In genomic region chr2:85755122-85756027, GRCh38 we compare ENCODE assay signal across 8 cellular contexts. TPM values are rescaled to one million over a fixed set of nuclear protein-coding genes. Genes with fewer than 3 reads are reported as not detected.
A peak's percentile ranks its signal among the peaks of the same experiment; 100 is the strongest.
DNase-seq lines count a peak whose midpoint lies in the region; ATAC-seq, FAIRE-seq and TF ChIP-seq lines count a peak whose summit lies in the region.

No MANE protein-coding gene starts in this region.

- H3K9me3 ChIP-seq in H9 (ENCODE audit: control insufficient read depth, low read depth, low read length) = no peaks in the 10 kb centered on the region
- no peaks in the 10 kb centered on the region for H3K9me3 ChIP-seq in right atrium auricular region
- H3K9me3 ChIP-seq in small intestine (ENCODE audit: control insufficient read depth, low read depth) = no peaks in the 10 kb centered on the region

- H3K4me1 Mint-ChIP-seq in H9 = peaks cover 8 to 16% of the 10 kb centered on the region in 2 experiments
- peaks cover 31% of the 10 kb centered on the region for H3K4me1 Mint-ChIP-seq in activated B cell treated with CpG ODN at 0.5 μM for 24 hours

- H3K27ac ChIP-seq in H9 (ENCODE audit: insufficient read length, low read depth, low read length) (no peak overlapping the region), right atrium auricular region (peak overlapping the region; percentile 87 to 89), small intestine (ENCODE audit: low read depth in 1 of 2, low read length in 1 of 2) (no peak overlapping the region)

- POLR2A ChIA-PET in activated B cell treated with CpG ODN at 0.5 μM for 24 hours (lab: Charles Lee) = no interaction called here

- H3K9ac ChIP-seq in H9 (ENCODE audit: extremely low read depth, insufficient read length, low read length) = no peak overlapping the region

- TF ChIP-seq CTCF in H9 (conservative IDR thresholded peaks at IDR 0.05) (no peak), activated B cell treated with CpG ODN at 0.5 μM for 24 hours (IDR thresholded peaks at IDR 0.05) (no peak), right atrium auricular region (IDR thresholded peaks at IDR 0.05) (no peak)

- no peak overlapping the region for H2BK15ac ChIP-seq in H9 (ENCODE audit: low read depth, low read length)

- H3K4me3 Mint-ChIP-seq in H9 (peak overlapping the region; percentile 77 to 92), activated B cell treated with CpG ODN at 0.5 μM for 24 hours (peak overlapping the region; percentile 85)

- H3K27ac Mint-ChIP-seq in H9 = no peak overlapping the region
- no peak overlapping the region for H3K27ac Mint-ChIP-seq in activated B cell treated with CpG ODN at 0.5 μM for 24 hours

- H2BK12ac ChIP-seq in H9 (ENCODE audit: insufficient read length, low read depth, low read length) = no peak overlapping the region

- no peak overlapping the region for H3T11ph ChIP-seq in H9 (ENCODE audit: low read length)

- H4K8ac ChIP-seq in H9 (replicated peaks; ENCODE audit: insufficient read length, low read depth, low read length) = no peak overlapping the region

- no peak overlapping the region for H3K23ac ChIP-seq in H9 (ENCODE audit: insufficient read length, low read depth, low read length)

- no CpG with 5 or more reads among the region's 33 CpGs for WGBS in H9 (ENCODE audit: extremely low coverage, insufficient read length, low lambda C conversion rate)
- 2 to 3% (median 2%) methylated on average over 31 to 33 of the region's 33 CpGs for WGBS in small intestine, 3 donors

- H2BK120ac ChIP-seq in H9 (ENCODE audit: low read depth, low read length, poor library complexity, severe bottlenecking) = no peak overlapping the region

- H4K5ac ChIP-seq in H9 (ENCODE audit: insufficient read length, low read depth, low read length) = no peak overlapping the region

- H3K36me3 Mint-ChIP-seq in H9 (ENCODE audit: insufficient read depth in 1 of 3, low read depth in 3 of 3) (no peaks in the 10 kb centered on the region), activated B cell treated with CpG ODN at 0.5 μM for 24 hours (ENCODE audit: low read depth) (no peaks in the 10 kb centered on the region)

- peaks cover 54% of the 10 kb centered on the region for H3K27me3 ChIP-seq in H9 (ENCODE audit: insufficient read depth, low read length)
- no peaks in the 10 kb centered on the region for H3K27me3 ChIP-seq in right atrium auricular region
- peaks cover 0 to 12% of the 10 kb centered on the region in 2 donors for H3K27me3 ChIP-seq in small intestine (ENCODE audit: control insufficient read depth in 2 of 2, insufficient read depth in 2 of 2, low read length in 2 of 2)

- no peaks in the 10 kb centered on the region for H3K79me1 ChIP-seq in H9 (ENCODE audit: insufficient read depth, low read depth, low read length, poor library complexity, severe bottlenecking)

- H4K20me1 ChIP-seq in H9 (ENCODE audit: control insufficient read depth, insufficient read depth, insufficient read length) = no peaks in the 10 kb centered on the region

- peak overlapping the region; percentile 76 for H3K4me2 ChIP-seq in H9 (ENCODE audit: insufficient read depth, insufficient read length, low read length)

- no peak overlapping the region for H2BK5ac ChIP-seq in H9 (ENCODE audit: insufficient read length, low read length)

- no peak overlapping the region for H3K56ac ChIP-seq in H9 (ENCODE audit: insufficient read length, low read depth, low read length)

- H3K9me3 Mint-ChIP-seq in H9 (no peaks in the 10 kb centered on the region), activated B cell treated with CpG ODN at 0.5 μM for 24 hours (no peaks in the 10 kb centered on the region)

- peak overlapping the region; percentile 71 to 98 for H3K4me3 ChIP-seq in right atrium auricular region
- H3K4me3 ChIP-seq in small intestine (ENCODE audit: low read depth in 1 of 2, low read length in 2 of 2) = peak overlapping the region; percentile 26 to 36

- H3K79me2 ChIP-seq in H9 (ENCODE audit: insufficient read depth, low read length) = no peaks in the 10 kb centered on the region

- H2AFZ ChIP-seq in H9 (ENCODE audit: low read length) = no peak overlapping the region

- peaks cover 32% of the 10 kb centered on the region for H3K36me3 ChIP-seq in right atrium auricular region
- no peaks in the 10 kb centered on the region for H3K36me3 ChIP-seq in small intestine (ENCODE audit: control insufficient read depth in 2 of 2, insufficient read depth in 2 of 2, low read length in 2 of 2)

- FAIRE-seq in small intestine (lab: Jason Lieb, UNC) (no peak), urothelium cell line (lab: Jason Lieb, UNC) (no peak)

- no peak overlapping the region for H2BK20ac ChIP-seq in H9 (ENCODE audit: low read depth, low read length, poor library complexity, severe bottlenecking)

- peaks cover 21% of the 10 kb centered on the region for H3K23me2 ChIP-seq in H9 (ENCODE audit: insufficient read length, low read depth, low read length, poor library complexity, severe bottlenecking)

- no peak overlapping the region for H2AK5ac ChIP-seq in H9 (ENCODE audit: insufficient read length, low read length)

- CTCF ChIA-PET in activated B cell treated with CpG ODN at 0.5 μM for 24 hours (lab: Charles Lee) = no interaction called here

- H3K27me3 Mint-ChIP-seq in H9 (ENCODE audit: low read depth) (peaks cover 90% of the 10 kb centered on the region), activated B cell treated with CpG ODN at 0.5 μM for 24 hours (peaks cover 43% of the 10 kb centered on the region)

- H4K91ac ChIP-seq in H9 (ENCODE audit: insufficient read length, low read depth, low read length) = no peak overlapping the region

- ATAC-seq in activated B cell treated with CpG ODN at 0.5 μM for 24 hours (ENCODE audit: low read depth) = peak; percentile 32
- ATAC-seq in GM18870 (IDR thresholded peaks at IDR 0.05; ENCODE audit: unreplicated experiment) = no peak
- no peak for ATAC-seq in esophagus mucosa

- H3K4ac ChIP-seq in H9 (ENCODE audit: low read depth, low read length) = no peak overlapping the region

- intact Hi-C loops in activated B cell treated with CpG ODN at 0.5 μM for 24 hours (cut with micrococcal nuclease) = no loop called here

- H3K18ac ChIP-seq in H9 (ENCODE audit: insufficient read length, low read depth, low read length) = no peak overlapping the region

- no peak overlapping the region for H3K14ac ChIP-seq in H9 (ENCODE audit: insufficient read depth, low read length)

- DNase-seq in H9 (no peak), activated B cell treated with CpG ODN at 0.5 μM for 24 hours (no peak), right atrium auricular region (ENCODE audit: low spot score) (no peak), small intestine (no peak), COLO829 (ENCODE audit: low spot score) (no peak), urothelium cell line (ENCODE audit: low spot score) (no peak)

- no peaks in the 10 kb centered on the region for H3K4me1 ChIP-seq in H9 (ENCODE audit: insufficient read depth, low read length)
- peaks cover 0 to 81% of the 10 kb centered on the region in 2 donors for H3K4me1 ChIP-seq in right atrium auricular region
- no peaks in the 10 kb centered on the region for H3K4me1 ChIP-seq in small intestine (ENCODE audit: control insufficient read depth in 2 of 2, insufficient read depth in 1 of 2, low read depth in 1 of 2, low read length in 1 of 2)

RNA-seq across cellular contexts. Expression of gene ATOH8, which starts 1.6 kb away (rescaled TPM):
- total RNA-seq in H9 (2021) (0.20 and 0.22 TPM in 2 replicates), activated B cell treated with CpG ODN at 0.5 μM for 24 hours (not detected in 2 replicates), right atrium auricular region (100 to 1,000 TPM in 1 of 2 donors, 10 to 100 TPM in 1; 35.1 to 116 TPM), esophagus mucosa (1.2 TPM)
- 10 to 100 TPM in 1 of 3 donors, 1 to 10 TPM in 2; 1.6 to 18.4 (median 3.2) TPM for polyA plus RNA-seq in small intestine

Comparison
In these comparisons a context has a peak if more than half of its experiments do, and no peak if none do; other contexts are left out.
1. H3K27ac ChIP-seq: peak in right atrium auricular region (2 of 2); none in H9 (single experiment) and small intestine (0 of 2).
2. RNA of gene ATOH8, which starts 1.6 kb away (total RNA-seq): 35.1 to 116 TPM in right atrium auricular region; 1.2 TPM in esophagus mucosa (single experiment), 0.20 to 0.22 TPM in H9 and not detected in activated B cell treated with CpG ODN at 0.5 μM for 24 hours; every median in the first group is over 10 times any median in the second.